20 cellular contexts compared by ENCODE assay signal in genomic region chr5:109585012-109585599, GRCh38.
DNase-seq lines count a peak whose midpoint lies in the region; ATAC-seq and TF ChIP-seq lines count a peak whose summit lies in the region.
"Had no signal": no experiment of that assay in that cellular context is flagged by ENCODE, and none has a peak within 500 bp of the region (broad histone marks: within the 10 kb centered on the region; RNA-seq: fewer than 3 reads in every experiment).

No MANE protein-coding gene starts in this region.

- H3K27me3 Mint-ChIP-seq in Calu3 (ENCODE audit: unreplicated experiment) (peaks cover 41% of the 10 kb centered on the region), glutamatergic neuron (ENCODE audit: unreplicated experiment) (no peaks in the 10 kb centered on the region)
- H3K27me3 Mint-ChIP-seq: activated naive CD8-positive, alpha-beta T cell treated with anti-CD3 and anti-CD28 coated beads, Interleukin-2, amount 50 U/mL, for 24 hours had no signal

- no peak for ATAC-seq in GM21528 (IDR thresholded peaks at IDR 0.05; ENCODE audit: low FRiP score, unreplicated experiment)
- ATAC-seq: activated naive CD8-positive, alpha-beta T cell treated with anti-CD3 and anti-CD28 coated beads, Interleukin-2, amount 50 U/mL, for 24 hours; activated T-cell treated with anti-CD3 and anti-CD28 coated beads, Interleukin-2, amount 50 U/mL, for 72 hours had no signal

- H3K36me3 Mint-ChIP-seq in Calu3 (ENCODE audit: insufficient read depth, unreplicated experiment): no peaks in the 10 kb centered on the region
- H3K36me3 Mint-ChIP-seq in glutamatergic neuron (ENCODE audit: unreplicated experiment): no peaks in the 10 kb centered on the region
- H3K36me3 Mint-ChIP-seq: activated CD4-positive, alpha-beta memory T cell treated with anti-CD3 and anti-CD28 coated beads for 36 hours had no signal

- H3K27ac Mint-ChIP-seq in Calu3 (ENCODE audit: unreplicated experiment) (no peak overlapping the region), glutamatergic neuron (ENCODE audit: unreplicated experiment) (no peak overlapping the region)
- H3K27ac Mint-ChIP-seq: activated CD4-positive, alpha-beta memory T cell treated with anti-CD3 and anti-CD28 coated beads for 36 hours; activated naive CD8-positive, alpha-beta T cell treated with anti-CD3 and anti-CD28 coated beads, Interleukin-2, amount 50 U/mL, for 24 hours; activated T-cell treated with anti-CD3 and anti-CD28 coated beads, Interleukin-2, amount 50 U/mL, for 72 hours had no signal

- H3K4me3 ChIP-seq in epithelial cell of esophagus (ENCODE audit: low read length): no peak overlapping the region
- H3K4me3 ChIP-seq: hepatocyte, ovary, PC-9 had no signal

- intact Hi-C loops in Calu3 (cut with micrococcal nuclease; ENCODE audit: unreplicated experiment): no loop called here

- CTCF ChIA-PET in Calu3 (lab: Charles Lee): no interaction called here

- H3K9me3 Mint-ChIP-seq in Calu3 (ENCODE audit: low read depth, unreplicated experiment): no peaks in the 10 kb centered on the region
- H3K9me3 Mint-ChIP-seq in glutamatergic neuron (ENCODE audit: unreplicated experiment): peaks cover 1% of the 10 kb centered on the region
- H3K9me3 Mint-ChIP-seq: activated CD4-positive, alpha-beta memory T cell treated with anti-CD3 and anti-CD28 coated beads for 36 hours; activated naive CD8-positive, alpha-beta T cell treated with anti-CD3 and anti-CD28 coated beads, Interleukin-2, amount 50 U/mL, for 24 hours; activated T-cell treated with anti-CD3 and anti-CD28 coated beads, Interleukin-2, amount 50 U/mL, for 72 hours had no signal

- H3K4me3 Mint-ChIP-seq in Calu3 (ENCODE audit: low read depth, unreplicated experiment): no peak overlapping the region
- no peak overlapping the region for H3K4me3 Mint-ChIP-seq in glutamatergic neuron (ENCODE audit: unreplicated experiment)
- H3K4me3 Mint-ChIP-seq: activated CD4-positive, alpha-beta memory T cell treated with anti-CD3 and anti-CD28 coated beads for 36 hours; activated naive CD8-positive, alpha-beta T cell treated with anti-CD3 and anti-CD28 coated beads, Interleukin-2, amount 50 U/mL, for 24 hours; activated T-cell treated with anti-CD3 and anti-CD28 coated beads, Interleukin-2, amount 50 U/mL, for 72 hours had no signal

- H3K4me1 Mint-ChIP-seq in Calu3 (ENCODE audit: low read depth, unreplicated experiment) (no peaks in the 10 kb centered on the region), glutamatergic neuron (ENCODE audit: low read depth, unreplicated experiment) (no peaks in the 10 kb centered on the region)
- H3K4me1 Mint-ChIP-seq: activated naive CD8-positive, alpha-beta T cell treated with anti-CD3 and anti-CD28 coated beads, Interleukin-2, amount 50 U/mL, for 24 hours had no signal

- BruUV-seq in Calu3 (replicated peaks; lab: Mats Ljungman, UMichigan): no TSS peak

- DNase-seq in Daoy (ENCODE audit: low read depth) (peak; percentile 13), HT1080 (ENCODE audit: low read depth) (peak; percentile 76), epithelial cell of esophagus (ENCODE audit: low read depth) (peak; percentile 19), myocyte (ENCODE audit: low read depth) (peak; percentile 24), Calu3 (no peak), cerebellar nuclear complex (lab: John Stamatoyannopoulos, UW) (no peak), glutamatergic neuron (no peak)
- DNase-seq: activated CD4-positive, alpha-beta memory T cell treated with anti-CD3 and anti-CD28 coated beads for 36 hours; activated naive CD8-positive, alpha-beta T cell treated with anti-CD3 and anti-CD28 coated beads, Interleukin-2, amount 50 U/mL, for 24 hours; activated T-cell treated with anti-CD3 and anti-CD28 coated beads, Interleukin-2, amount 50 U/mL, for 72 hours; BE2C; kidney glomerular epithelial cell; NCI-H187 treated with DMSO at 0.1 percent for 48 hours; NCI-H524 treated with DMSO at 0.1 percent for 48 hours; ovary; PC-9; stimulated activated CD4-positive, alpha-beta T cell treated with anti-CD3 and anti-CD28 coated beads, Interleukin-12 subunit alpha, Interleukin-12 subunit beta, amount 100 ng/mL, for 4 hours; stimulated activated naive CD4-positive, alpha-beta T cell treated with Interleukin-2 at 50 U/mL for 16 hours had no signal

- no peak for TF ChIP-seq CTCF in epithelial cell of esophagus (IDR thresholded peaks at IDR 0.05; ENCODE audit: insufficient read depth, low read depth, low read length, missing control alignments)
- TF ChIP-seq CTCF in Calu3 (IDR thresholded peaks at IDR 0.05; ENCODE audit: unreplicated experiment): no peak
- no peak for TF ChIP-seq CTCF in glutamatergic neuron (IDR thresholded peaks at IDR 0.05; ENCODE audit: partially characterized antibody, unreplicated experiment)

Comparison
In these comparisons a context has a peak if more than half of its experiments do, and no peak if none do; other contexts are left out.
1. DNase-seq: peak in Daoy (single experiment), HT1080 (single experiment), epithelial cell of esophagus (single experiment) and myocyte (single experiment); none in Calu3 (single experiment), cerebellar nuclear complex (0 of 2) and glutamatergic neuron (single experiment).